ENCODE assay signal across 8 cellular contexts in the genomic region with DNA sequence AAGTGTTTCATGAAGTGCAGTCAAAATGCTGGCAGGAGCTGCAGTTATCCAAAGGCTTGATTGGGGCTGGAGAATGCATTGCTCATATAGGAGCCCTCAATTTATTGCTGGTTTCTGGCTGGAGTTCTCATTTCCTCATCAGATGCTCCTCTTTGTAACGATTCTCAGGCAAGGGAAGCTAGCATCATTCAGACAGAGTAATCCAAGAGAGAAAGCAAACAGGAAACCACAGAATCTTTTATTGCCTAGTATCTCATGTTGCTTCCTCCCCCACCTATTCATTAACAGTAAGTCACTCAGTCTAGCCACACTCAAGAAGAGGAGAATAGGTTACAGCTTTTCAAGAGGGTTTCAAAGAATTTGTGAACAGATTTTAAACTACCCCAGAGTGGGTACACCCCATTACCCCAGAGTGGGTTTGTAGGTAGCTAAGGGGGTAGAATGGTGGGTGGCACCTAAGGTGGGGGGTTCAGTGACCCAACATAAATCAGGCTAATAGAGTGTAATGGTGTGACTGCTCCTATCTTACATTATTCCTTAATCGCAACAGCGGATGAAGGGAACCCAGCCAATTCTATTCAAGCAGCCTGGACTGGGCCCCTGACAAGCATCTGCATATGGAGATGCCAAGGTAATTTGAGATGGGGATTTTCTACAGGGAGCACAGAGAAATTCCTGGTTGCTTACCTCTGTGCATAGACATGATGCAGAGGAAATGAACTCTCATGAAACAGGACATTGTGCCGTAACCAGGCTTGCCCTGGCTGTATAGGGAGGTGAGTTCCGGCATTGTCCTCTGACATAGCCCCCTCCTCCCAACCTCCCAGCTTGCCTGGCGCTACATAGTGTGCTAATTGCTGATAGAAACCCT.
DNase-seq lines count a peak whose midpoint lies in the region; ATAC-seq and TF ChIP-seq lines count a peak whose summit lies in the region.

No MANE protein-coding gene starts in this region.

- no peaks in the 10 kb centered on the region for H3K27me3 Mint-ChIP-seq in CD8-positive, alpha-beta T cell (ENCODE audit: low read depth)

- no peak overlapping the region for H3K4me3 ChIP-seq in CD8-positive, alpha-beta T cell (ENCODE audit: low read depth, low read length)
- H3K4me3 ChIP-seq in Loucy (ENCODE audit: low read length, poor library complexity, severe bottlenecking) (peak overlapping the region; percentile 39), colonic mucosa (no peak overlapping the region)

- H3K9me2 ChIP-seq in Loucy (replicated peaks; ENCODE audit: low read depth, low read length), result no peaks in the 10 kb centered on the region

- no peaks in the 10 kb centered on the region for H3K79me2 ChIP-seq in Loucy (ENCODE audit: insufficient read depth, low read length)

- H3K27me3 ChIP-seq in CD8-positive, alpha-beta T cell (ENCODE audit: insufficient read depth, low read length), result no peaks in the 10 kb centered on the region
- no peaks in the 10 kb centered on the region for H3K27me3 ChIP-seq in Loucy (ENCODE audit: insufficient read depth, low read length, poor library complexity, severe bottlenecking)
- no peaks in the 10 kb centered on the region for H3K27me3 ChIP-seq in colonic mucosa

- no peaks in the 10 kb centered on the region for H3K9me3 ChIP-seq in CD8-positive, alpha-beta T cell (ENCODE audit: low read length)
- no peaks in the 10 kb centered on the region for H3K9me3 ChIP-seq in Loucy (ENCODE audit: insufficient read depth, low read depth, low read length)
- no peaks in the 10 kb centered on the region for H3K9me3 ChIP-seq in colonic mucosa

- H3K9ac ChIP-seq in Loucy (ENCODE audit: low read depth, low read length, poor library complexity, severe bottlenecking) (no peak overlapping the region), colonic mucosa (ENCODE audit: low read depth in 2 of 2, low read length in 2 of 2) (no peak overlapping the region)

- no peaks in the 10 kb centered on the region for H3K36me3 ChIP-seq in CD8-positive, alpha-beta T cell (ENCODE audit: insufficient read depth, low read length)
- H3K36me3 ChIP-seq in Loucy (ENCODE audit: insufficient read depth, low read length) (no peaks in the 10 kb centered on the region), colonic mucosa (no peaks in the 10 kb centered on the region)

- H4K20me1 ChIP-seq in Loucy (ENCODE audit: insufficient read depth, low read length, poor library complexity, severe bottlenecking), result no peaks in the 10 kb centered on the region

- DNase-seq in CD8-positive, alpha-beta T cell, result no peak
- DNase-seq in SW480 (ENCODE audit: low spot score) (peak; percentile 76), iPS-NIHi11 (ENCODE audit: low spot score) (peak; percentile 56), colonic mucosa (no peak), NCI-H2107 treated with DMSO at 0.1 percent for 48 hours (lab: John Stamatoyannopoulos, UW; ENCODE audit: unreplicated experiment) (no peak), NCI-H2227 (lab: John Stamatoyannopoulos, UW; ENCODE audit: unreplicated experiment) (no peak)
- DNase-seq in activated CD4-positive, alpha-beta T cell treated with anti-CD3 and anti-CD28 coated beads, Interleukin-2, amount 50 U/mL, for 48 hours, result no peak

- peak; percentile 91 for ATAC-seq in CD8-positive, alpha-beta T cell

- CTCF ChIA-PET in CD8-positive, alpha-beta T cell (lab: Charles Lee), result interaction anchor here (0.8 kb wide), 1 partner anchor 20 kb away, joined by 4 read pairs; no protein-coding TSS in a partner anchor

- H2AFZ ChIP-seq in Loucy (ENCODE audit: low read length), result no peak overlapping the region

- H3K4me1 ChIP-seq in CD8-positive, alpha-beta T cell (ENCODE audit: insufficient read depth, low read length), result peaks cover 10% of the 10 kb centered on the region
- H3K4me1 ChIP-seq in Loucy (ENCODE audit: insufficient read depth, low read length, poor library complexity, severe bottlenecking), result peaks cover 22% of the 10 kb centered on the region
- H3K4me1 ChIP-seq in colonic mucosa, result no peaks in the 10 kb centered on the region

- H3K4me2 ChIP-seq in Loucy (ENCODE audit: low read depth, low read length, poor library complexity, severe bottlenecking), result peak overlapping the region; percentile 57

- intact Hi-C loops in CD8-positive, alpha-beta T cell (cut with DNase I, micrococcal nuclease), result no loop called here
- intact Hi-C loops in colonic mucosa (cut with DNase I), result no loop called here

- H3K9me3 Mint-ChIP-seq in CD8-positive, alpha-beta T cell, result no peaks in the 10 kb centered on the region

- no peak overlapping the region for H3K27ac ChIP-seq in CD8-positive, alpha-beta T cell (ENCODE audit: low read depth, low read length)
- no peak overlapping the region for H3K27ac ChIP-seq in colonic mucosa

- no peaks in the 10 kb centered on the region for H3K36me3 Mint-ChIP-seq in CD8-positive, alpha-beta T cell

- TF ChIP-seq CTCF in CD8-positive, alpha-beta T cell (IDR thresholded peaks at IDR 0.05), result no peak
- TF ChIP-seq CTCF in Loucy (conservative IDR thresholded peaks at IDR 0.05; ENCODE audit: low read length), result no peak
- no peak for TF ChIP-seq CTCF in colonic mucosa (IDR thresholded peaks at IDR 0.05)

- H3K27ac Mint-ChIP-seq in CD8-positive, alpha-beta T cell, result peak overlapping the region; percentile 56

- H3K4me1 Mint-ChIP-seq in CD8-positive, alpha-beta T cell (ENCODE audit: low read depth), result peaks cover 17% of the 10 kb centered on the region

- POLR2A ChIA-PET in CD8-positive, alpha-beta T cell (lab: Charles Lee), result interaction anchor here (0.8 kb wide), 1 partner anchor 20 kb away, joined by 3 read pairs; no protein-coding TSS in a partner anchor

- no peak overlapping the region for H3K4me3 Mint-ChIP-seq in CD8-positive, alpha-beta T cell

- H3F3A ChIP-seq in Loucy (ENCODE audit: low read depth), result no peaks in the 10 kb centered on the region

Comparison
In these comparisons a context has a peak if more than half of its experiments do, and no peak if none do; other contexts are left out.
1. DNase-seq: peak in SW480 (single experiment) and iPS-NIHi11 (single experiment); none in CD8-positive, alpha-beta T cell (0 of 7), colonic mucosa (single experiment), NCI-H2107 treated with DMSO at 0.1 percent for 48 hours (single experiment), activated CD4-positive, alpha-beta T cell treated with anti-CD3 and anti-CD28 coated beads, Interleukin-2, amount 50 U/mL, for 48 hours (0 of 2) and NCI-H2227 (single experiment).